1 cellular context compared by ENCODE assay signal in the genomic region with DNA sequence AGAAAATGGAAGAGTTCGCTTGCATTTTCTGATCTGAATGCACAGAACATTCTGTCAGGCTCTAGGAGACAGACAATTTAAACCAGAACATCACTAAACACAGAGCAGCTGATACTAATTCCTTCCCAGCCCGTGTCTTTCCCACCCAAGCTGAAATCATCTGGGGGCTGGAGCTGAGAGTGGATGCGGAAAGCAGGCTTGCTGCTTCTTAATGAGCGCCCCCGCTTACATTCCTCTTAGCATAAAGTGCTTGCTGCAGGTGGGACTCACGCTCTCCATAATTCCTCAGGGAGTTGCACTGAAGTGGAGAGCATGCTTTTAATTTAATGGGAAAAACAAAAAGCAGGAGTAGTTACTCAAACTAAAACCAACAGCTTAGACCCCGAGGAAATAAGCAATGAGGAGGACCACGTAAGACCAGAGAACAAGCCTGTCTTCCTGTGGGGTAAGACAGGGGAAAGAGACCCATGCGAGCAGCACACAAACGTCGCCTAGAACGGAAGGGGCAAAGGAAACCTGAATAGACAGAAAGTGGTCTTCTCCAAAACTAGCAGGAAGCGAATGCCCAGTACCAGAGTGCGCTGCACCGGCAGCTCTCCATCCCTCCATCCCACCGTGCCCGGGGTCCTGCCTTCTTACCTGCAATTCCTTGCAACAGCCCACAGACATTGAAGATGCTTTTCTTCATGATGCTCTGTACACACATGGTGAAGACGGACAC.
TF ChIP-seq lines count a peak whose summit lies in the region.

No MANE protein-coding gene starts in this region.

TF ChIP-seq in liver, 16 proteins besides CTCF, POLR2A, EP300 and RAD21 (continued from another document):
- TF ChIP-seq, protein P1, sequence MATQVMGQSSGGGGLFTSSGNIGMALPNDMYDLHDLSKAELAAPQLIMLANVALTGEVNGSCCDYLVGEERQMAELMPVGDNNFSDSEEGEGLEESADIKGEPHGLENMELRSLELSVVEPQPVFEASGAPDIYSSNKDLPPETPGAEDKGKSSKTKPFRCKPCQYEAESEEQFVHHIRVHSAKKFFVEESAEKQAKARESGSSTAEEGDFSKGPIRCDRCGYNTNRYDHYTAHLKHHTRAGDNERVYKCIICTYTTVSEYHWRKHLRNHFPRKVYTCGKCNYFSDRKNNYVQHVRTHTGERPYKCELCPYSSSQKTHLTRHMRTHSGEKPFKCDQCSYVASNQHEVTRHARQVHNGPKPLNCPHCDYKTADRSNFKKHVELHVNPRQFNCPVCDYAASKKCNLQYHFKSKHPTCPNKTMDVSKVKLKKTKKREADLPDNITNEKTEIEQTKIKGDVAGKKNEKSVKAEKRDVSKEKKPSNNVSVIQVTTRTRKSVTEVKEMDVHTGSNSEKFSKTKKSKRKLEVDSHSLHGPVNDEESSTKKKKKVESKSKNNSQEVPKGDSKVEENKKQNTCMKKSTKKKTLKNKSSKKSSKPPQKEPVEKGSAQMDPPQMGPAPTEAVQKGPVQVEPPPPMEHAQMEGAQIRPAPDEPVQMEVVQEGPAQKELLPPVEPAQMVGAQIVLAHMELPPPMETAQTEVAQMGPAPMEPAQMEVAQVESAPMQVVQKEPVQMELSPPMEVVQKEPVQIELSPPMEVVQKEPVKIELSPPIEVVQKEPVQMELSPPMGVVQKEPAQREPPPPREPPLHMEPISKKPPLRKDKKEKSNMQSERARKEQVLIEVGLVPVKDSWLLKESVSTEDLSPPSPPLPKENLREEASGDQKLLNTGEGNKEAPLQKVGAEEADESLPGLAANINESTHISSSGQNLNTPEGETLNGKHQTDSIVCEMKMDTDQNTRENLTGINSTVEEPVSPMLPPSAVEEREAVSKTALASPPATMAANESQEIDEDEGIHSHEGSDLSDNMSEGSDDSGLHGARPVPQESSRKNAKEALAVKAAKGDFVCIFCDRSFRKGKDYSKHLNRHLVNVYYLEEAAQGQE (IDR thresholded peaks at IDR 0.05), result no peak
- TF ChIP-seq GABPA (IDR thresholded peaks at IDR 0.05 in 1 of 2, conservative IDR thresholded peaks at IDR 0.05 in 1 of 2) (no peak), SP1 (IDR thresholded peaks at IDR 0.05) (no peak)
TF ChIP-seq in liver: peak in this region for 0.
